ENCODE assay signal across 16 cellular contexts in genomic region chr14:104863131-104863862, GRCh38. TPM values are rescaled to one million over a fixed set of nuclear protein-coding genes. Genes with fewer than 3 reads are reported as not detected.
A peak's percentile ranks its signal among the peaks of the same experiment; 100 is the strongest.
DNase-seq lines count a peak whose midpoint lies in the region; ATAC-seq and TF ChIP-seq lines count a peak whose summit lies in the region.
"Had no signal": no experiment of that assay in that cellular context is flagged by ENCODE, and none has a peak within 500 bp of the region (broad histone marks: within the 10 kb centered on the region; RNA-seq: fewer than 3 reads in every experiment).

No MANE protein-coding gene starts in this region.

- ATAC-seq in WTC11 (no peak), upper lobe of right lung (no peak), HG02884 (IDR thresholded peaks at IDR 0.05; ENCODE audit: unreplicated experiment) (no peak)

- H3K27ac ChIP-seq in iPS-18a (ENCODE audit: low read length), result no peak overlapping the region
- no peak overlapping the region for H3K27ac ChIP-seq in upper lobe of right lung
- H3K27ac ChIP-seq: BLaER1 treated with 17β-estradiol and CSF1 and Interleukin-3, amounts not matched to agents 10 nM and 100 nM; cardiac muscle cell; heart left ventricle had no signal

- H3K9me3 ChIP-seq in iPS-18a (ENCODE audit: control insufficient read depth, low read depth, low read length) (no peaks in the 10 kb centered on the region), upper lobe of right lung (no peaks in the 10 kb centered on the region)
- H3K9me3 ChIP-seq: heart left ventricle had no signal

- H3K4me1 Mint-ChIP-seq in Calu3 (ENCODE audit: low read depth, unreplicated experiment) (peaks cover 11% of the 10 kb centered on the region), WTC11 (peaks cover 18% of the 10 kb centered on the region), osteocyte (ENCODE audit: unreplicated experiment) (peaks cover 15% of the 10 kb centered on the region)

- H3K36me3 ChIP-seq in iPS-18a (ENCODE audit: control insufficient read depth, low read depth, low read length), result peaks cover 5% of the 10 kb centered on the region
- H3K36me3 ChIP-seq in upper lobe of right lung, result no peaks in the 10 kb centered on the region
- H3K36me3 ChIP-seq: BLaER1 treated with 17β-estradiol and CSF1 and Interleukin-3, amounts not matched to agents 10 nM and 100 nM; cardiac muscle cell; heart left ventricle had no signal

- intact Hi-C loops in Calu3 (cut with micrococcal nuclease; ENCODE audit: unreplicated experiment), result no loop called here
- intact Hi-C loops in upper lobe of right lung (cut with DNase I), result no loop called here

- POLR2A ChIA-PET in WTC11 (lab: Charles Lee), result interaction anchor here (0.7 to 1.0 kb wide), 2 partner anchors 14 to 90 kb away, joined by 3 to 4 read pairs; no protein-coding TSS in a partner anchor

- H3K4me3 ChIP-seq in iPS-18a (ENCODE audit: low read length) (peak overlapping the region; percentile 77), upper lobe of right lung (no peak overlapping the region)

- DNase-seq in Calu3 (no peak), WTC11 (ENCODE audit: low spot score) (no peak), osteocyte (ENCODE audit: extremely low spot score, unreplicated experiment) (no peak), upper lobe of right lung (no peak), cerebellar cortex (ENCODE audit: low spot score) (no peak), GF-D8 (lab: John Stamatoyannopoulos, UW) (no peak)
- DNase-seq: activated CD8-positive, alpha-beta memory T cell treated with anti-CD3 and anti-CD28 coated beads for 24 hours; erythroblast; NCI-H187 treated with DMSO at 0.1 percent for 48 hours; retina; T-helper 9 cell had no signal

- BruUV-seq in Calu3 (replicated peaks; lab: Mats Ljungman, UMichigan), result no TSS peak

- H3K36me3 Mint-ChIP-seq in Calu3 (ENCODE audit: insufficient read depth, unreplicated experiment) (peaks cover 42% of the 10 kb centered on the region), WTC11 (peaks cover 3% of the 10 kb centered on the region; the same call in 1 of the 2 replicates), osteocyte (ENCODE audit: unreplicated experiment) (no peaks in the 10 kb centered on the region)

- peak overlapping the region; percentile 78 for H3K27ac Mint-ChIP-seq in Calu3 (ENCODE audit: unreplicated experiment)
- no peak overlapping the region for H3K27ac Mint-ChIP-seq in WTC11
- H3K27ac Mint-ChIP-seq in osteocyte (ENCODE audit: unreplicated experiment), result no peak overlapping the region

- H3K4me1 ChIP-seq in iPS-18a (ENCODE audit: control insufficient read depth, low read depth, low read length) (no peaks in the 10 kb centered on the region), upper lobe of right lung (peaks cover 17% of the 10 kb centered on the region)

- H3K27me3 Mint-ChIP-seq in Calu3 (ENCODE audit: unreplicated experiment) (no peaks in the 10 kb centered on the region), WTC11 (ENCODE audit: low read depth) (no peaks in the 10 kb centered on the region), osteocyte (ENCODE audit: unreplicated experiment) (peaks cover 10% of the 10 kb centered on the region)

- H3K4me3 Mint-ChIP-seq in Calu3 (ENCODE audit: low read depth, unreplicated experiment) (peak overlapping the region; percentile 90), WTC11 (peak overlapping the region; percentile 90), osteocyte (ENCODE audit: unreplicated experiment) (peak overlapping the region; percentile 55)

- no peaks in the 10 kb centered on the region for H3K9me3 Mint-ChIP-seq in Calu3 (ENCODE audit: low read depth, unreplicated experiment)
- no peaks in the 10 kb centered on the region for H3K9me3 Mint-ChIP-seq in WTC11
- H3K9me3 Mint-ChIP-seq in osteocyte (ENCODE audit: unreplicated experiment), result no peaks in the 10 kb centered on the region

- peaks cover 28% of the 10 kb centered on the region for H3K27me3 ChIP-seq in iPS-18a (ENCODE audit: control insufficient read depth, insufficient read depth, low read length)
- H3K27me3 ChIP-seq in upper lobe of right lung, result peaks cover 6% of the 10 kb centered on the region

- CTCF ChIA-PET in Calu3 (lab: Charles Lee) (interaction anchor here (0.7 kb wide), 1 partner anchor 46 kb away, joined by 4 read pairs; no protein-coding TSS in a partner anchor), WTC11 (lab: Charles Lee) (interaction anchor here (0.8 to 2.9 kb wide), 12 partner anchors 9 to 212 kb away, joined by 3 to 43 read pairs (median 6); no protein-coding TSS in a partner anchor)

- no peak overlapping the region for H3K9ac ChIP-seq in iPS-18a (ENCODE audit: low read length)
- H3K9ac ChIP-seq: BLaER1 treated with 17β-estradiol and CSF1 and Interleukin-3, amounts not matched to agents 10 nM and 100 nM had no signal

- TF ChIP-seq CTCF in Calu3 (IDR thresholded peaks at IDR 0.05; ENCODE audit: unreplicated experiment) (no peak), WTC11 (IDR thresholded peaks at IDR 0.05) (no peak), osteocyte (IDR thresholded peaks at IDR 0.05) (no peak), upper lobe of right lung (IDR thresholded peaks at IDR 0.05) (no peak)

TF ChIP-seq in WTC11, 78 proteins besides CTCF, POLR2A, EP300 and RAD21 (continues in another document):
- TF ChIP-seq NR3C1 (CRISPR knock-in tag; conservative IDR thresholded peaks at IDR 0.05; ENCODE audit: low read depth), result no peak
- no peak for TF ChIP-seq SP1 (CRISPR knock-in tag; conservative IDR thresholded peaks at IDR 0.05)
- TF ChIP-seq EMX1 (CRISPR knock-in tag; IDR thresholded peaks at IDR 0.05), result no peak
- no peak for TF ChIP-seq NFYB (CRISPR knock-in tag; conservative IDR thresholded peaks at IDR 0.05; ENCODE audit: low read depth)
- TF ChIP-seq, protein P1, sequence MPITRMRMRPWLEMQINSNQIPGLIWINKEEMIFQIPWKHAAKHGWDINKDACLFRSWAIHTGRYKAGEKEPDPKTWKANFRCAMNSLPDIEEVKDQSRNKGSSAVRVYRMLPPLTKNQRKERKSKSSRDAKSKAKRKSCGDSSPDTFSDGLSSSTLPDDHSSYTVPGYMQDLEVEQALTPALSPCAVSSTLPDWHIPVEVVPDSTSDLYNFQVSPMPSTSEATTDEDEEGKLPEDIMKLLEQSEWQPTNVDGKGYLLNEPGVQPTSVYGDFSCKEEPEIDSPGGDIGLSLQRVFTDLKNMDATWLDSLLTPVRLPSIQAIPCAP (CRISPR knock-in tag; IDR thresholded peaks at IDR 0.05), result no peak
- TF ChIP-seq ZNF232 (CRISPR knock-in tag; IDR thresholded peaks at IDR 0.05), result no peak
- TF ChIP-seq, protein P2, sequence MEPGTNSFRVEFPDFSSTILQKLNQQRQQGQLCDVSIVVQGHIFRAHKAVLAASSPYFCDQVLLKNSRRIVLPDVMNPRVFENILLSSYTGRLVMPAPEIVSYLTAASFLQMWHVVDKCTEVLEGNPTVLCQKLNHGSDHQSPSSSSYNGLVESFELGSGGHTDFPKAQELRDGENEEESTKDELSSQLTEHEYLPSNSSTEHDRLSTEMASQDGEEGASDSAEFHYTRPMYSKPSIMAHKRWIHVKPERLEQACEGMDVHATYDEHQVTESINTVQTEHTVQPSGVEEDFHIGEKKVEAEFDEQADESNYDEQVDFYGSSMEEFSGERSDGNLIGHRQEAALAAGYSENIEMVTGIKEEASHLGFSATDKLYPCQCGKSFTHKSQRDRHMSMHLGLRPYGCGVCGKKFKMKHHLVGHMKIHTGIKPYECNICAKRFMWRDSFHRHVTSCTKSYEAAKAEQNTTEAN (CRISPR knock-in tag; IDR thresholded peaks at IDR 0.05), result no peak
- TF ChIP-seq, protein P3, sequence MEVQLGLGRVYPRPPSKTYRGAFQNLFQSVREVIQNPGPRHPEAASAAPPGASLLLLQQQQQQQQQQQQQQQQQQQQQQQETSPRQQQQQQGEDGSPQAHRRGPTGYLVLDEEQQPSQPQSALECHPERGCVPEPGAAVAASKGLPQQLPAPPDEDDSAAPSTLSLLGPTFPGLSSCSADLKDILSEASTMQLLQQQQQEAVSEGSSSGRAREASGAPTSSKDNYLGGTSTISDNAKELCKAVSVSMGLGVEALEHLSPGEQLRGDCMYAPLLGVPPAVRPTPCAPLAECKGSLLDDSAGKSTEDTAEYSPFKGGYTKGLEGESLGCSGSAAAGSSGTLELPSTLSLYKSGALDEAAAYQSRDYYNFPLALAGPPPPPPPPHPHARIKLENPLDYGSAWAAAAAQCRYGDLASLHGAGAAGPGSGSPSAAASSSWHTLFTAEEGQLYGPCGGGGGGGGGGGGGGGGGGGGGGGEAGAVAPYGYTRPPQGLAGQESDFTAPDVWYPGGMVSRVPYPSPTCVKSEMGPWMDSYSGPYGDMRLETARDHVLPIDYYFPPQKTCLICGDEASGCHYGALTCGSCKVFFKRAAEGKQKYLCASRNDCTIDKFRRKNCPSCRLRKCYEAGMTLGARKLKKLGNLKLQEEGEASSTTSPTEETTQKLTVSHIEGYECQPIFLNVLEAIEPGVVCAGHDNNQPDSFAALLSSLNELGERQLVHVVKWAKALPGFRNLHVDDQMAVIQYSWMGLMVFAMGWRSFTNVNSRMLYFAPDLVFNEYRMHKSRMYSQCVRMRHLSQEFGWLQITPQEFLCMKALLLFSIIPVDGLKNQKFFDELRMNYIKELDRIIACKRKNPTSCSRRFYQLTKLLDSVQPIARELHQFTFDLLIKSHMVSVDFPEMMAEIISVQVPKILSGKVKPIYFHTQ (CRISPR knock-in tag; IDR thresholded peaks at IDR 0.05), result no peak
- no peak for TF ChIP-seq ELF4 (CRISPR knock-in tag; IDR thresholded peaks at IDR 0.05; ENCODE audit: low read depth)
- TF ChIP-seq, protein P4, sequence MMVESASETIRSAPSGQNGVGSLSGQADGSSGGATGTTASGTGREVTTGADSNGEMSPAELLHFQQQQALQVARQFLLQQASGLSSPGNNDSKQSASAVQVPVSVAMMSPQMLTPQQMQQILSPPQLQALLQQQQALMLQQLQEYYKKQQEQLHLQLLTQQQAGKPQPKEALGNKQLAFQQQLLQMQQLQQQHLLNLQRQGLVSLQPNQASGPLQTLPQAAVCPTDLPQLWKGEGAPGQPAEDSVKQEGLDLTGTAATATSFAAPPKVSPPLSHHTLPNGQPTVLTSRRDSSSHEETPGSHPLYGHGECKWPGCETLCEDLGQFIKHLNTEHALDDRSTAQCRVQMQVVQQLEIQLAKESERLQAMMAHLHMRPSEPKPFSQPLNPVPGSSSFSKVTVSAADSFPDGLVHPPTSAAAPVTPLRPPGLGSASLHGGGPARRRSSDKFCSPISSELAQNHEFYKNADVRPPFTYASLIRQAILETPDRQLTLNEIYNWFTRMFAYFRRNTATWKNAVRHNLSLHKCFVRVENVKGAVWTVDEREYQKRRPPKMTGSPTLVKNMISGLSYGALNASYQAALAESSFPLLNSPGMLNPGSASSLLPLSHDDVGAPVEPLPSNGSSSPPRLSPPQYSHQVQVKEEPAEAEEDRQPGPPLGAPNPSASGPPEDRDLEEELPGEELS (CRISPR knock-in tag; IDR thresholded peaks at IDR 0.05), result no peak
- TF ChIP-seq ZNF317 (CRISPR knock-in tag; IDR thresholded peaks at IDR 0.05; ENCODE audit: borderline replicate concordance, low read depth), result no peak

RNA-seq across cellular contexts. Expression of gene CEP170B, which starts 1.8 kb away (rescaled TPM):
- 60.2 and 67.6 TPM in 2 replicates for total RNA-seq in Calu3 (2022)
- 33.6 to 47.0 TPM (median 33.8 TPM) in 3 replicates for total RNA-seq in WTC11 (2021)
- 26.4 and 26.5 TPM in 2 replicates for total RNA-seq in osteocyte
- 30.3 TPM for total RNA-seq in upper lobe of right lung
